In the genomic region with DNA sequence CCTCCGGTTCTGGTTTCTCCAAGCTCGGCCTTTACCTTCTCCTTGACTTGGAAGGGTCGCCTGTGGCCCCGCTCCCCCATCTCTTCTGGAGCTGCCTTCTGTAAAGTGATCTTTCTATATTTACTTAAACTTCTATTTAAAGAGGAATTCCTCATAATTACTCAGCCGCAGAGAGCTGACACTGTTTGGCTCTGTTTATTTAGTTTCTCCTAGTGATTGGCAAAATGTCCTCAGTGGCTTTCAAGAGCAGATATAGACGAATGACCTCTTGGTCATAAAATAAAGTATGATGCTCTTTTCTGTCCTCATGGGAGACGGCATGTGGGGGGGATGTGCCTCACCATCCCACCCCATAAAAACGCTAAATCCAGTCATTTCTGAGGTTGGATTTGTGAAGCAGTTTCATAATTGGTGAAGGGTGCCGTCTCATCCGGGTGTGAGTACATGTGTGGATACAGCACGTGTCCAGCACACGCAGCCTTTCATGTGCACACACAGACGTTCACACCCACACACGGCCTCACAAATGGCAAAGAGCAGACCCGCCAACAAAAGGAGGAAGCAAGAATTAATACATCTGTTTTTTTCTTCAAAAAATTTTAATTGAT, we compare ENCODE assay signal across 11 cellular contexts.
A peak's percentile ranks its signal among the peaks of the same experiment; 100 is the strongest.
DNase-seq lines count a peak whose midpoint lies in the region; ATAC-seq and TF ChIP-seq lines count a peak whose summit lies in the region.
"Had no signal": no experiment of that assay in that cellular context is flagged by ENCODE, and none has a peak within 500 bp of the region (broad histone marks: within the 10 kb centered on the region; RNA-seq: fewer than 3 reads in every experiment).

No MANE protein-coding gene starts in this region.

- ATAC-seq in HG03025 (IDR thresholded peaks at IDR 0.05; ENCODE audit: low FRiP score, unreplicated experiment), result no peak

- H3K9me3 Mint-ChIP-seq in nephron, result no peaks in the 10 kb centered on the region
- H3K9me3 Mint-ChIP-seq: activated naive CD4-positive, alpha-beta T cell treated with anti-CD3 and anti-CD28 coated beads for 36 hours had no signal

- no peaks in the 10 kb centered on the region for H3K36me3 Mint-ChIP-seq in nephron (ENCODE audit: low read depth)

- H3K4me3 Mint-ChIP-seq in nephron, result peak overlapping the region in 2 of 3 experiments; percentile 7 to 13
- H3K4me3 Mint-ChIP-seq: activated naive CD4-positive, alpha-beta T cell treated with anti-CD3 and anti-CD28 coated beads for 36 hours had no signal

- DNase-seq in AG08396 (ENCODE audit: low spot score), result peak; percentile 66
- DNase-seq in NCI-H146 (lab: John Stamatoyannopoulos, UW), result peak; percentile 47
- no peak for DNase-seq in epithelial cell of prostate (ENCODE audit: low read depth, low spot score)
- no peak for DNase-seq in stimulated activated CD4-positive, alpha-beta T cell treated with anti-CD3 and anti-CD28 coated beads, Interleukin-1b, Interleukin-23, amount 100 ng/mL, for 48 hours
- DNase-seq in NCI-H526 treated with DMSO at 0.1 percent for 48 hours (lab: John Stamatoyannopoulos, UW), result no peak
- DNase-seq in nucleus accumbens (lab: John Stamatoyannopoulos, UW), result no peak
- DNase-seq: activated naive CD4-positive, alpha-beta T cell treated with anti-CD3 and anti-CD28 coated beads for 36 hours; DMS79 treated with DMSO at 0.1 percent for 48 hours had no signal

- peaks cover 21% of the 10 kb centered on the region for H3K27me3 Mint-ChIP-seq in nephron (ENCODE audit: low read depth)

- peak overlapping the region; percentile 63 to 91 (median 87) for H3K27ac Mint-ChIP-seq in nephron
- H3K27ac Mint-ChIP-seq: activated naive CD4-positive, alpha-beta T cell treated with anti-CD3 and anti-CD28 coated beads for 36 hours had no signal

- peak overlapping the region; percentile 21 for H3K27ac ChIP-seq in epithelial cell of prostate
- H3K27ac ChIP-seq: SK-N-MC had no signal

- TF ChIP-seq CTCF in nephron (IDR thresholded peaks at IDR 0.05; ENCODE audit: unreplicated experiment in 3 of 3), result no peak

- H3K4me1 Mint-ChIP-seq in nephron, result peaks cover 62% of the 10 kb centered on the region

Comparison
In these comparisons a context has a peak if more than half of its experiments do, and no peak if none do; other contexts are left out.
1. DNase-seq: peak in AG08396 (single experiment) and NCI-H146 (single experiment); none in epithelial cell of prostate (single experiment), stimulated activated CD4-positive, alpha-beta T cell treated with anti-CD3 and anti-CD28 coated beads, Interleukin-1b, Interleukin-23, amount 100 ng/mL, for 48 hours (single experiment), NCI-H526 treated with DMSO at 0.1 percent for 48 hours (single experiment) and nucleus accumbens (0 of 56).